In genomic region chr18:2654105-2654827, GRCh38 we compare ENCODE assay signal across 8 cellular contexts. TPM values are rescaled to one million over a fixed set of nuclear protein-coding genes. Genes with fewer than 3 reads are reported as not detected.
DNase-seq lines count a peak whose midpoint lies in the region; ATAC-seq and TF ChIP-seq lines count a peak whose summit lies in the region.

No MANE protein-coding gene starts in this region.

- H3K36me3 ChIP-seq in KOPT-K1 (ENCODE audit: insufficient read depth, low read length) (peaks cover 10% of the 10 kb centered on the region; the same call in 1 of the 2 replicates), neural cell (ENCODE audit: insufficient read depth, low read length) (no peaks in the 10 kb centered on the region)

- peak overlapping the region; percentile 21 for H3K4me2 ChIP-seq in neural cell (ENCODE audit: low read length)

- H3K4me3 ChIP-seq in neural cell (ENCODE audit: low read length): peak overlapping the region; percentile 96

- TF ChIP-seq CTCF in neural cell (IDR thresholded peaks at IDR 0.05; ENCODE audit: poor library complexity, severe bottlenecking): no peak

- DNase-seq in CD1c-positive myeloid dendritic cell (ENCODE audit: extremely low spot score) (peak; percentile 12), dermis blood vessel endothelial cell (peak; percentile 13), NCI-H1092 treated with DMSO at 0.1 percent for 48 hours (lab: John Stamatoyannopoulos, UW) (no peak), left lobe of liver (ENCODE audit: low spot score) (no peak)

- H3F3A ChIP-seq in neural cell (ENCODE audit: insufficient read depth, low read length, poor library complexity, severe bottlenecking): no peaks in the 10 kb centered on the region

- no peaks in the 10 kb centered on the region for H3K9me2 ChIP-seq in neural cell (ENCODE audit: insufficient read depth, low read length)

- peaks cover 22% of the 10 kb centered on the region for H3K79me2 ChIP-seq in neural cell (replicated peaks; ENCODE audit: insufficient read depth, low read length)

- TF ChIP-seq EP300 in neural cell (conservative IDR thresholded peaks at IDR 0.05; ENCODE audit: poor library complexity, severe bottlenecking): no peak

- ATAC-seq in GM19452 (IDR thresholded peaks at IDR 0.05; ENCODE audit: unreplicated experiment) (no peak), left lobe of liver (no peak), HG03342 (IDR thresholded peaks at IDR 0.05; ENCODE audit: unreplicated experiment) (no peak)

- no peak for TF ChIP-seq RAD21 in neural cell (conservative IDR thresholded peaks at IDR 0.05)

- peak overlapping the region; percentile 94 for H3K27ac ChIP-seq in KOPT-K1 (ENCODE audit: low read depth, low read length, poor library complexity, severe bottlenecking)
- H3K27ac ChIP-seq in neural cell (ENCODE audit: low read length): peak overlapping the region; percentile 91

- H3K9me3 ChIP-seq in KOPT-K1 (ENCODE audit: insufficient read depth, low read length, poor library complexity, severe bottlenecking) (no peaks in the 10 kb centered on the region), neural cell (ENCODE audit: low read length) (no peaks in the 10 kb centered on the region)

- H2AFZ ChIP-seq in neural cell (ENCODE audit: low read depth, low read length): peak overlapping the region; percentile 82

- peak overlapping the region; percentile 89 for H3K9ac ChIP-seq in neural cell (ENCODE audit: low read length)

- H4K20me1 ChIP-seq in neural cell (ENCODE audit: insufficient read depth): no peaks in the 10 kb centered on the region

- no peaks in the 10 kb centered on the region for H3K27me3 ChIP-seq in neural cell (ENCODE audit: insufficient read depth, low read depth, low read length)

TF ChIP-seq in neural cell, 6 proteins besides CTCF, POLR2A, EP300 and RAD21:
- no peak for TF ChIP-seq TAF1 (IDR thresholded peaks at IDR 0.05; ENCODE audit: low read depth)
- TF ChIP-seq MXI1 (conservative IDR thresholded peaks at IDR 0.05; ENCODE audit: poor library complexity, severe bottlenecking): no peak
- TF ChIP-seq SMC3 (conservative IDR thresholded peaks at IDR 0.05; ENCODE audit: poor library complexity): no peak
- no peak for TF ChIP-seq POLR2AphosphoS5 (IDR thresholded peaks at IDR 0.05)
- no peak for TF ChIP-seq REST (IDR thresholded peaks at IDR 0.05; ENCODE audit: borderline replicate concordance)
- TF ChIP-seq EZH2 (IDR thresholded peaks at IDR 0.05; ENCODE audit: borderline replicate concordance, insufficient read depth, low read length, poor library complexity, severe bottlenecking): no peak

RNA-seq across cellular contexts. Expression of gene SMCHD1, which starts 1.3 kb away (rescaled TPM):
- total RNA-seq in dermis blood vessel endothelial cell (58.5 and 75.2 TPM in 2 replicates), left lobe of liver (15.2 TPM)
- 48.8 and 49.4 TPM in 2 replicates for polyA plus RNA-seq in neural cell
- polyA minus RNA-seq in neural cell: 189 and 210 TPM in 2 replicates

Comparison
In these comparisons a context has a peak if more than half of its experiments do, and no peak if none do; other contexts are left out.
1. DNase-seq: peak in CD1c-positive myeloid dendritic cell (single experiment) and dermis blood vessel endothelial cell (single experiment); none in NCI-H1092 treated with DMSO at 0.1 percent for 48 hours (single experiment) and left lobe of liver (single experiment).